In genomic region chr5:37198842-37199241, GRCh38 we compare ENCODE assay signal across 20 cellular contexts. TPM values are rescaled to one million over a fixed set of nuclear protein-coding genes. Genes with fewer than 3 reads are reported as not detected.
DNase-seq lines count a peak whose midpoint lies in the region; ATAC-seq, FAIRE-seq and TF ChIP-seq lines count a peak whose summit lies in the region.
"Had no signal": no experiment of that assay in that cellular context is flagged by ENCODE, and none has a peak within 500 bp of the region (broad histone marks: within the 10 kb centered on the region; RNA-seq: fewer than 3 reads in every experiment).

No MANE protein-coding gene starts in this region.

- H2BK15ac ChIP-seq in IMR-90 (ENCODE audit: low read depth, low read length) = no peak overlapping the region
- H2BK15ac ChIP-seq in H1 (ENCODE audit: low read length) = no peak overlapping the region

- H3K18ac ChIP-seq in IMR-90 (ENCODE audit: low read depth, low read length) = no peak overlapping the region
- no peak overlapping the region for H3K18ac ChIP-seq in H1 (ENCODE audit: extremely low read depth, low read length)

- H2AK5ac ChIP-seq in IMR-90 (ENCODE audit: low read depth, low read length) (no peak overlapping the region), H1 (ENCODE audit: low read depth, low read length) (no peak overlapping the region)

- POLR2A ChIA-PET in IMR-90 (lab: Charles Lee; ENCODE audit: unreplicated experiment) = no interaction called here
- POLR2A ChIA-PET in H1 (lab: Charles Lee; ENCODE audit: partially characterized antibody) = no interaction called here

- H3K27ac ChIP-seq in IMR-90 (ENCODE audit: insufficient read depth, low read length) (no peak overlapping the region), H1 (ENCODE audit: low read depth, low read length) (no peak overlapping the region)
- H3K27ac ChIP-seq: right lobe of liver had no signal

- no peak for FAIRE-seq in H1 (lab: Jason Lieb, UNC)
- FAIRE-seq: astrocyte had no signal

- H2BK120ac ChIP-seq in IMR-90 (ENCODE audit: low read depth, low read length) = no peak overlapping the region
- no peak overlapping the region for H2BK120ac ChIP-seq in H1 (replicated peaks; ENCODE audit: low read depth, low read length)

- intact Hi-C loops in IMR-90 (cut with micrococcal nuclease) = no loop called here

- H3K4ac ChIP-seq in IMR-90 (ENCODE audit: low read depth, low read length) (no peak overlapping the region), H1 (replicated peaks; ENCODE audit: insufficient read length, low read depth, low read length) (no peak overlapping the region)

- H2BK20ac ChIP-seq in IMR-90 (ENCODE audit: low read depth, low read length) (no peak overlapping the region), H1 (ENCODE audit: low read length) (no peak overlapping the region)

- no peak overlapping the region for H4K91ac ChIP-seq in IMR-90 (ENCODE audit: insufficient read depth, low read depth, low read length)
- no peak overlapping the region for H4K91ac ChIP-seq in H1 (replicated peaks; ENCODE audit: insufficient read length, low read length)

- H3K56ac ChIP-seq in IMR-90 (ENCODE audit: extremely low read depth, insufficient read depth, low read length) (no peak overlapping the region), H1 (replicated peaks; ENCODE audit: insufficient read length, low read depth, low read length) (no peak overlapping the region)

- H3K9me3 ChIP-seq in IMR-90 (ENCODE audit: control insufficient read depth, insufficient read depth, low read length) (no peaks in the 10 kb centered on the region), H1 (ENCODE audit: insufficient read depth in 2 of 2, low read depth in 1 of 2, low read length in 1 of 2) (no peaks in the 10 kb centered on the region)
- H3K9me3 ChIP-seq: right lobe of liver had no signal

- no peaks in the 10 kb centered on the region for H3K23me2 ChIP-seq in H1 (ENCODE audit: low read depth, low read length)

- H3K9ac ChIP-seq in IMR-90 (ENCODE audit: low read depth, low read length) = no peak overlapping the region
- H3K9ac ChIP-seq in H1 (replicated peaks in 1 of 4; ENCODE audit: extremely low read depth in 1 of 4, low read depth in 3 of 4, low read length in 3 of 4) = no peak overlapping the region

- peaks cover 25% of the 10 kb centered on the region for H3K4me1 Mint-ChIP-seq in activated naive CD8-positive, alpha-beta T cell (ENCODE audit: low read depth)
- H3K4me1 Mint-ChIP-seq in activated naive CD8-positive, alpha-beta T cell treated with anti-CD3 and anti-CD28 coated beads, Interleukin-2, amount 50 U/mL, for 24 hours = peaks cover 29% of the 10 kb centered on the region
- peaks cover 17% of the 10 kb centered on the region for H3K4me1 Mint-ChIP-seq in stimulated activated memory B cell treated with anti-CD40 and anti-IgM and Interleukin-4, amounts not matched to agents 10 μg/mL and 1 μg/mL and 100 μg/mL, for 72 hours

- TF ChIP-seq RAD21 in IMR-90 (IDR thresholded peaks at IDR 0.05; ENCODE audit: low read length) (no peak), H1 (IDR thresholded peaks at IDR 0.05 in 1 of 2, conservative IDR thresholded peaks at IDR 0.05 in 1 of 2; ENCODE audit: low read depth in 2 of 2, low read length in 2 of 2) (no peak)

- no peaks in the 10 kb centered on the region for H3K79me2 ChIP-seq in H1 (ENCODE audit: control insufficient read depth in 1 of 2, insufficient read depth in 2 of 2, low read length in 2 of 2)

- H3K4me2 ChIP-seq in IMR-90 (ENCODE audit: low read depth, low read length) (no peak overlapping the region), H1 (ENCODE audit: insufficient read depth in 1 of 2, low read depth in 2 of 2, low read length in 2 of 2) (no peak overlapping the region)

- BruUV-seq in IMR-90 (replicated peaks; lab: Mats Ljungman, UMichigan) = no TSS peak

- H3K27ac Mint-ChIP-seq in activated naive CD8-positive, alpha-beta T cell = no peak overlapping the region
- H3K27ac Mint-ChIP-seq in activated naive CD8-positive, alpha-beta T cell treated with anti-CD3 and anti-CD28 coated beads, Interleukin-2, amount 50 U/mL, for 24 hours = no peak overlapping the region
- H3K27ac Mint-ChIP-seq in stimulated activated memory B cell treated with anti-CD40 and anti-IgM and Interleukin-4, amounts not matched to agents 10 μg/mL and 1 μg/mL and 100 μg/mL, for 72 hours = peak overlapping the region; percentile 7

- H2BK12ac ChIP-seq in H1 (ENCODE audit: low read depth, low read length) = no peak overlapping the region

- no peak for ATAC-seq in activated naive CD8-positive, alpha-beta T cell treated with anti-CD3 and anti-CD28 coated beads, Interleukin-2, amount 50 U/mL, for 24 hours
- ATAC-seq in IMR-90 (ENCODE audit: low read depth) = no peak; the same call in 1 of the 2 replicates
- ATAC-seq in stimulated activated memory B cell treated with anti-CD40 and anti-IgM and Interleukin-4, amounts not matched to agents 10 μg/mL and 1 μg/mL and 100 μg/mL, for 72 hours = no peak
- no peak for ATAC-seq in GM21423 (IDR thresholded peaks at IDR 0.05; ENCODE audit: unreplicated experiment)
- ATAC-seq: activated T-cell treated with anti-CD3 and anti-CD28 coated beads, Interleukin-2, amount 50 U/mL, for 4 hours; HCT116; Panc1 had no signal

- peak overlapping the region; percentile 14 for H3K4me3 Mint-ChIP-seq in activated naive CD8-positive, alpha-beta T cell
- H3K4me3 Mint-ChIP-seq in activated naive CD8-positive, alpha-beta T cell treated with anti-CD3 and anti-CD28 coated beads, Interleukin-2, amount 50 U/mL, for 24 hours = no peak overlapping the region
- no peak overlapping the region for H3K4me3 Mint-ChIP-seq in stimulated activated memory B cell treated with anti-CD40 and anti-IgM and Interleukin-4, amounts not matched to agents 10 μg/mL and 1 μg/mL and 100 μg/mL, for 72 hours

- H2AK9ac ChIP-seq in IMR-90 (replicated peaks; ENCODE audit: low read depth, low read length, poor library complexity) = no peak overlapping the region

- H4K20me1 ChIP-seq in IMR-90 (ENCODE audit: insufficient read depth, low read length) (no peaks in the 10 kb centered on the region), H1 (replicated peaks in 1 of 2; ENCODE audit: control insufficient read depth in 1 of 2, insufficient read depth in 2 of 2, low read length in 2 of 2) (no peaks in the 10 kb centered on the region)

- H3K14ac ChIP-seq in IMR-90 (replicated peaks; ENCODE audit: low read depth, low read length) (no peak overlapping the region), H1 (ENCODE audit: insufficient read length) (no peak overlapping the region)

- H3K36me3 Mint-ChIP-seq in activated naive CD8-positive, alpha-beta T cell = peaks cover 9% of the 10 kb centered on the region
- peaks cover 14% of the 10 kb centered on the region for H3K36me3 Mint-ChIP-seq in activated naive CD8-positive, alpha-beta T cell treated with anti-CD3 and anti-CD28 coated beads, Interleukin-2, amount 50 U/mL, for 24 hours (ENCODE audit: low read depth)
- H3K36me3 Mint-ChIP-seq in stimulated activated memory B cell treated with anti-CD40 and anti-IgM and Interleukin-4, amounts not matched to agents 10 μg/mL and 1 μg/mL and 100 μg/mL, for 72 hours = peaks cover 24% of the 10 kb centered on the region

- TF ChIP-seq CTCF in IMR-90 (conservative IDR thresholded peaks at IDR 0.05; ENCODE audit: low read depth, low read length) = no peak
- TF ChIP-seq CTCF in H1 (IDR thresholded peaks at IDR 0.05; ENCODE audit: control extremely low read depth in 1 of 3, insufficient read depth in 1 of 3, low read depth in 1 of 3, low read length in 3 of 3) = no peak

- in situ Hi-C loops in IMR-90 (cut with MboI; ENCODE audit: low sequenced_read_pairs) = no loop called here

- dilution Hi-C loops in IMR-90 (cut with HindIII; ENCODE audit: low sequenced_read_pairs, unreplicated experiment) = no loop called here

- H3K27me3 Mint-ChIP-seq in activated naive CD8-positive, alpha-beta T cell = no peaks in the 10 kb centered on the region
- no peaks in the 10 kb centered on the region for H3K27me3 Mint-ChIP-seq in activated naive CD8-positive, alpha-beta T cell treated with anti-CD3 and anti-CD28 coated beads, Interleukin-2, amount 50 U/mL, for 24 hours
- no peaks in the 10 kb centered on the region for H3K27me3 Mint-ChIP-seq in stimulated activated memory B cell treated with anti-CD40 and anti-IgM and Interleukin-4, amounts not matched to agents 10 μg/mL and 1 μg/mL and 100 μg/mL, for 72 hours
- H3K27me3 Mint-ChIP-seq: IgD-negative memory B cell had no signal

- H4K8ac ChIP-seq in IMR-90 (ENCODE audit: low read depth in 2 of 2, low read length in 2 of 2) (no peak overlapping the region), H1 (ENCODE audit: extremely low read depth, insufficient read depth, low read length) (no peak overlapping the region)

- no peaks in the 10 kb centered on the region for H3K27me3 ChIP-seq in IMR-90 (ENCODE audit: control insufficient read depth, insufficient read depth, low read length)
- no peaks in the 10 kb centered on the region for H3K27me3 ChIP-seq in H1 (replicated peaks in 1 of 4; ENCODE audit: control insufficient read depth in 3 of 4, extremely low read depth in 1 of 4, insufficient read depth in 3 of 4, low read length in 3 of 4)
- H3K27me3 ChIP-seq: right lobe of liver had no signal

- CTCF ChIA-PET in IMR-90 (lab: Yijun Ruan, JAX) = interaction anchor here (0.6 kb wide), 1 partner anchor 44 kb away, joined by 3 read pairs; no protein-coding TSS in a partner anchor
- CTCF ChIA-PET in H1 (lab: Charles Lee; ENCODE audit: partially characterized antibody) = interaction anchor here (1.1 to 1.2 kb wide), 2 partner anchors 21 to 155 kb away, joined by 3 to 4 read pairs; no protein-coding TSS in a partner anchor

- no CpG with 5 or more reads among the region's 2 CpGs for WGBS in IMR-90 (ENCODE audit: extremely low coverage in 2 of 2, insufficient read length in 1 of 2), 2 experiments
- 92% methylated on average over 2 of the region's 2 CpGs; no CpG with 5 or more reads in 1 of the 2 experiments for WGBS in H1 (ENCODE audit: extremely low coverage in 1 of 2, insufficient coverage in 1 of 2, insufficient read length in 1 of 2, insufficient replicate concordance in 2 of 2, low coverage in 1 of 2, low lambda C conversion rate in 2 of 2, missing lambda C conversion rate in 1 of 2), 2 experiments

- H3K23ac ChIP-seq in IMR-90 (ENCODE audit: low read depth, low read length) (no peak overlapping the region), H1 (ENCODE audit: insufficient read length) (no peak overlapping the region)

- no peak for TF ChIP-seq EP300 in H1 (IDR thresholded peaks at IDR 0.05; ENCODE audit: borderline replicate concordance in 1 of 2, low read depth in 2 of 2, low read length in 2 of 2)

- H3K4me1 ChIP-seq in IMR-90 (ENCODE audit: control insufficient read depth, insufficient read depth, low read length) (peaks cover 4% of the 10 kb centered on the region), H1 (replicated peaks in 1 of 4; ENCODE audit: control insufficient read depth in 3 of 4, insufficient read depth in 4 of 4, low read length in 3 of 4) (no peaks in the 10 kb centered on the region)
- H3K4me1 ChIP-seq: right lobe of liver had no signal

- no peaks in the 10 kb centered on the region for H3K9me3 Mint-ChIP-seq in activated naive CD8-positive, alpha-beta T cell (ENCODE audit: low read depth)
- H3K9me3 Mint-ChIP-seq in activated naive CD8-positive, alpha-beta T cell treated with anti-CD3 and anti-CD28 coated beads, Interleukin-2, amount 50 U/mL, for 24 hours = no peaks in the 10 kb centered on the region
- no peaks in the 10 kb centered on the region for H3K9me3 Mint-ChIP-seq in stimulated activated memory B cell treated with anti-CD40 and anti-IgM and Interleukin-4, amounts not matched to agents 10 μg/mL and 1 μg/mL and 100 μg/mL, for 72 hours
- H3K9me3 Mint-ChIP-seq: activated T-cell treated with anti-CD3 and anti-CD28 coated beads, Interleukin-2, amount 50 U/mL, for 4 hours; IgD-negative memory B cell had no signal

- no peak for DNase-seq in activated naive CD8-positive, alpha-beta T cell treated with anti-CD3 and anti-CD28 coated beads, Interleukin-2, amount 50 U/mL, for 24 hours
- DNase-seq in IMR-90 (peak; percentile 33), H1 (ENCODE audit: low read depth in 1 of 2, low spot score in 2 of 2) (no peak), NCI-H2107 (lab: John Stamatoyannopoulos, UW) (no peak), NCI-H2081 (lab: John Stamatoyannopoulos, UW) (no peak)
- DNase-seq: activated CD4-positive, alpha-beta T cell treated with anti-CD3 and anti-CD28 coated beads for 1 hour; activated T-cell treated with anti-CD3 and anti-CD28 coated beads, Interleukin-2, amount 50 U/mL, for 4 hours; DMS153; NCI-H187; NCI-H526; right lobe of liver; SW 1271 had no signal

- H2AFZ ChIP-seq in IMR-90 (replicated peaks; ENCODE audit: low read length, poor library complexity) = no peak overlapping the region
- H2AFZ ChIP-seq in H1 (ENCODE audit: low read length) = no peak overlapping the region

- TF ChIP-seq POLR2A in IMR-90 (IDR thresholded peaks at IDR 0.05; ENCODE audit: low read depth, low read length) (no peak), H1 (IDR thresholded peaks at IDR 0.05; ENCODE audit: control extremely low read depth in 1 of 2, low read depth in 2 of 2, low read length in 2 of 2) (no peak)

- H3K4me3 ChIP-seq in IMR-90 (ENCODE audit: insufficient read depth, low read depth, low read length) = no peak overlapping the region
- no peak overlapping the region for H3K4me3 ChIP-seq in H1 (ENCODE audit: extremely low read depth in 1 of 4, insufficient read depth in 2 of 4, low read depth in 3 of 4, low read length in 4 of 4)
- H3K4me3 ChIP-seq: lung, right lobe of liver had no signal

- H4K5ac ChIP-seq in IMR-90 (ENCODE audit: low read depth, low read length) (no peak overlapping the region), H1 (ENCODE audit: insufficient read length, low read depth, low read length) (no peak overlapping the region)

- peaks cover 3% of the 10 kb centered on the region; the same call in 1 of the 2 replicates for H3K9me1 ChIP-seq in IMR-90 (ENCODE audit: insufficient read depth, low read length)

- H2BK5ac ChIP-seq in IMR-90 (ENCODE audit: low read depth, low read length, poor library complexity, severe bottlenecking) (no peak overlapping the region), H1 (ENCODE audit: low read depth, low read length) (no peak overlapping the region)

- H3K36me3 ChIP-seq in IMR-90 (ENCODE audit: control insufficient read depth, insufficient read depth, low read length) = peaks cover 17% of the 10 kb centered on the region
- peaks cover 0 to 6% (median 2%) of the 10 kb centered on the region in 4 experiments; a peak in 2 of 8 replicates for H3K36me3 ChIP-seq in H1 (ENCODE audit: control insufficient read depth in 2 of 4, insufficient read depth in 4 of 4, low read length in 3 of 4)
- H3K36me3 ChIP-seq: right lobe of liver had no signal

- peaks cover 3 to 4% of the 10 kb centered on the region in 2 experiments; a peak in 2 of 4 replicates for H3K79me1 ChIP-seq in IMR-90 (ENCODE audit: low read depth in 1 of 2, low read length in 2 of 2)
- no peaks in the 10 kb centered on the region for H3K79me1 ChIP-seq in H1 (ENCODE audit: low read depth, low read length)

RNA-seq across cellular contexts. Expression of gene CPLANE1, which starts 50.3 kb away (rescaled TPM):
- total RNA-seq in IMR-90 (2012; rRNA removed) = 17.9 and 19.7 TPM in 2 replicates
- polyA plus RNA-seq in IMR-90 (2012; rRNA removed) (3.5 and 4.4 TPM in 2 replicates), H1 (2011; rRNA removed) (0.91 and 2.2 TPM in 2 replicates)
- 0.68 and 0.71 TPM in 2 replicates for polyA plus RNA-seq in IMR-90 (2012; cell fraction: cytosol; rRNA removed)
- polyA plus RNA-seq in IMR-90 (2012; cell fraction: nucleus; rRNA removed; ENCODE audit: low replicate concordance) = 1.4 and 12.0 TPM in 2 replicates
- total RNA-seq in H1 (2021; fragmentation: NEBNext Ultra II Directional; extraction: Animal tissue kit (Norgen Biotek cat#: 25700)) = 6.4 and 8.8 TPM in 2 replicates
- polyA plus RNA-seq in H1 (2011; cell fraction: cytosol; rRNA removed) = 3.1 TPM
- polyA plus RNA-seq in H1 (2011; cell fraction: nucleus; rRNA removed) = 3.1 TPM
- polyA plus RNA-seq in H1 (2012, experiment 1 of 2) = 2.6 to 3.1 TPM (median 2.8 TPM) in 4 replicates
- 0.07 TPM for polyA plus RNA-seq in H1 (2012, experiment 2 of 2)
- 6.0 TPM for polyA plus RNA-seq in H1 (2013, experiment 1 of 2)
- 4.6 TPM for polyA plus RNA-seq in H1 (2013, experiment 2 of 2)
- polyA minus RNA-seq in H1 (2011; rRNA and poly(A)+ RNA removed) = 14.9 and 25.2 TPM in 2 replicates
- polyA minus RNA-seq in H1 (2011; cell fraction: cytosol; rRNA and poly(A)+ RNA removed) = 7.8 TPM
- 29.9 TPM for polyA minus RNA-seq in H1 (2011; cell fraction: nucleus; rRNA and poly(A)+ RNA removed)
